1 cellular context compared by ENCODE assay signal in genomic region chr1:92459871-92460320, GRCh38.
A peak's percentile ranks its signal among the peaks of the same experiment; 100 is the strongest.
TF ChIP-seq lines count a peak whose summit lies in the region.

No MANE protein-coding gene starts in this region.

TF ChIP-seq in endothelial cell of umbilical vein, 7 proteins besides CTCF, POLR2A, EP300 and RAD21:
- TF ChIP-seq FOS (IDR thresholded peaks at IDR 0.05; ENCODE audit: borderline replicate concordance, insufficient read depth, low read length) (no peak), MYC (IDR thresholded peaks at IDR 0.05; ENCODE audit: low read depth, low read length) (no peak), MAX (IDR thresholded peaks at IDR 0.05; ENCODE audit: insufficient read depth, insufficient read length) (no peak), EZH2 (IDR thresholded peaks at IDR 0.05; ENCODE audit: borderline replicate concordance, low read depth, low read length, severe bottlenecking) (no peak), JUN (IDR thresholded peaks at IDR 0.05; ENCODE audit: borderline replicate concordance, insufficient read depth, insufficient read length, low read depth) (no peak), GATA2 (IDR thresholded peaks at IDR 0.05; ENCODE audit: insufficient read depth, insufficient read length, low read depth, low read length) (peak; percentile 65), POLR2AphosphoS5 (IDR thresholded peaks at IDR 0.05; ENCODE audit: insufficient read depth, low read depth, low read length) (no peak)
